ENCODE assay signal across 32 cellular contexts in the genomic region with DNA sequence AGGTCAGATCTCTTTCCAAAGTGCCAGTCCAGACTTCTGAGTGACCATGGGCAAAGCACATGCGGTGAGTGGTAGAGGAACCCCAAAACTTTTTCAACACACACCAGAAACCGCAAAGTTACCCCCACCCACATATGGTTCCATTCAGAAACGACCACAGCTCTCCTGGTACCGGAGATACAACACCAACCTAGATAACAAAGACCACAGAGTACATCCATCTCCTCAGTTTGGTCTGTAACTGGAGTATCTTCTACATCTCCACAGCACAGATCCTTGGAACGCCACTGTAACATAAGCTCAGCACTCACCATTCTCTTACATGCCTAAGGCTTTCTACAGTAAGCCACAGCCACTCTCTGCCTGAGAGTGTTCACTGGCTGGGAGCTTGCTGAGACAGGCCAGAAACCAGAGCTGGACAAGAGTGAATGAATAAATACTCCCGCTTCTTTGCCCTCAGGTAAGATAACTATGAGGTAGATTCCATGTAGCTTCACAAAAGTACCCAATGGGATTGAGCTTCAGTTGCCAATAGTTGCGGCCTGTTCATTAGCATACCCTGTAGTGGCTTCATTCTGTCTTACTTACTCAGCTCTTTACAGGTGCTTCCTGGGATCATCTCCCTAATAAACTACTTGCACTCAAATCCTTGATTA.
DNase-seq lines count a peak whose midpoint lies in the region; ATAC-seq, FAIRE-seq and TF ChIP-seq lines count a peak whose summit lies in the region.
"Had no signal": no experiment of that assay in that cellular context is flagged by ENCODE, and none has a peak within 500 bp of the region (broad histone marks: within the 10 kb centered on the region; RNA-seq: fewer than 3 reads in every experiment).

No MANE protein-coding gene starts in this region.

- H3K27me3 Mint-ChIP-seq in WTC11 (ENCODE audit: low read depth): no peaks in the 10 kb centered on the region
- no peaks in the 10 kb centered on the region for H3K27me3 Mint-ChIP-seq in activated naive CD8-positive, alpha-beta T cell treated with anti-CD3 and anti-CD28 coated beads for 36 hours
- H3K27me3 Mint-ChIP-seq: activated CD4-positive, alpha-beta memory T cell treated with anti-CD3 and anti-CD28 coated beads for 36 hours; CD4-positive, alpha-beta memory T cell had no signal

- H3K27ac ChIP-seq in HepG2 (ENCODE audit: extremely low read length, insufficient read depth, low read length) (no peak overlapping the region), right lobe of liver (no peak overlapping the region), foreskin keratinocyte (no peak overlapping the region)
- H3K27ac ChIP-seq: body of pancreas, gastrocnemius medialis, ovary, SJCRH30, upper lobe of left lung had no signal

- H3K79me2 ChIP-seq in HepG2 (ENCODE audit: insufficient read depth, low read length): no peaks in the 10 kb centered on the region

- TF ChIP-seq CTCF in HepG2 (CRISPR knock-in tag; IDR thresholded peaks at IDR 0.05) (no peak), right lobe of liver (IDR thresholded peaks at IDR 0.05) (no peak), WTC11 (IDR thresholded peaks at IDR 0.05) (no peak), foreskin keratinocyte (conservative IDR thresholded peaks at IDR 0.05) (no peak)

- no TSS peak for BruUV-seq in HepG2 (replicated peaks; lab: Mats Ljungman, UMichigan)

- H3K9me3 Mint-ChIP-seq in WTC11: no peaks in the 10 kb centered on the region
- H3K9me3 Mint-ChIP-seq in activated naive CD8-positive, alpha-beta T cell treated with anti-CD3 and anti-CD28 coated beads for 36 hours: peaks cover 2% of the 10 kb centered on the region
- H3K9me3 Mint-ChIP-seq: H9 had no signal

- no peaks in the 10 kb centered on the region for H3K36me3 Mint-ChIP-seq in WTC11
- peaks cover 6% of the 10 kb centered on the region for H3K36me3 Mint-ChIP-seq in activated naive CD8-positive, alpha-beta T cell treated with anti-CD3 and anti-CD28 coated beads for 36 hours

- no peak overlapping the region for H3K4me3 Mint-ChIP-seq in WTC11
- no peak overlapping the region for H3K4me3 Mint-ChIP-seq in activated naive CD8-positive, alpha-beta T cell treated with anti-CD3 and anti-CD28 coated beads for 36 hours
- H3K4me3 Mint-ChIP-seq: activated CD4-positive, alpha-beta memory T cell treated with anti-CD3 and anti-CD28 coated beads for 36 hours; activated T-cell treated with anti-CD3 and anti-CD28 coated beads, Interleukin-2, amount 50 U/mL, for 72 hours; CD4-positive, alpha-beta memory T cell; H9; nephron progenitor cell had no signal

- no peak overlapping the region for H2AFZ ChIP-seq in HepG2 (ENCODE audit: low read length)

- in situ Hi-C loops in HepG2 (cut with HindIII; ENCODE audit: extremely low pct_ligation_motif_present, low pct_unique_long_range_greater_than_20kb): no loop called here

- H3K4me1 ChIP-seq in HepG2 (ENCODE audit: insufficient read depth, low read length) (peaks cover 11% of the 10 kb centered on the region), right lobe of liver (no peaks in the 10 kb centered on the region), foreskin keratinocyte (peaks cover 31% of the 10 kb centered on the region)
- H3K4me1 ChIP-seq: body of pancreas, gastrocnemius medialis, SJCRH30, upper lobe of left lung had no signal

- H3K36me3 ChIP-seq in HepG2 (replicated peaks in 1 of 2; ENCODE audit: control insufficient read depth in 1 of 2, insufficient read depth in 2 of 2, low read length in 2 of 2) (no peaks in the 10 kb centered on the region), right lobe of liver (no peaks in the 10 kb centered on the region)
- H3K36me3 ChIP-seq: gastrocnemius medialis, ovary, SJCRH30, upper lobe of left lung had no signal

- TF ChIP-seq RAD21 in HepG2 (CRISPR knock-in tag; IDR thresholded peaks at IDR 0.05): no peak

- peak overlapping the region; percentile 19; the same call in 1 of the 2 replicates for H3K27ac Mint-ChIP-seq in WTC11
- no peak overlapping the region for H3K27ac Mint-ChIP-seq in activated naive CD8-positive, alpha-beta T cell treated with anti-CD3 and anti-CD28 coated beads for 36 hours
- H3K27ac Mint-ChIP-seq: activated CD4-positive, alpha-beta memory T cell treated with anti-CD3 and anti-CD28 coated beads for 36 hours; activated T-cell treated with anti-CD3 and anti-CD28 coated beads, Interleukin-2, amount 50 U/mL, for 72 hours; CD4-positive, alpha-beta memory T cell; nephron progenitor cell had no signal

- TF ChIP-seq EP300 in HepG2 (IDR thresholded peaks at IDR 0.05; ENCODE audit: low read depth in 2 of 2, low read length in 2 of 2): no peak
- TF ChIP-seq EP300 in HepG2 (CRISPR knock-in tag; IDR thresholded peaks at IDR 0.05; ENCODE audit: borderline replicate concordance): no peak

- no peaks in the 10 kb centered on the region for H3K27me3 ChIP-seq in HepG2 (ENCODE audit: control insufficient read depth in 1 of 2, insufficient read depth in 2 of 2, low read length in 2 of 2)
- no peaks in the 10 kb centered on the region for H3K27me3 ChIP-seq in right lobe of liver
- H3K27me3 ChIP-seq in foreskin keratinocyte: no peaks in the 10 kb centered on the region
- H3K27me3 ChIP-seq: body of pancreas, gastrocnemius medialis, ovary, SJCRH30, upper lobe of left lung had no signal

- no peak overlapping the region for H3K4me3 ChIP-seq in HepG2 (replicated peaks in 1 of 3; ENCODE audit: insufficient read depth in 1 of 3, low read depth in 2 of 3, low read length in 3 of 3)
- no peak overlapping the region for H3K4me3 ChIP-seq in right lobe of liver
- H3K4me3 ChIP-seq: body of pancreas, gastrocnemius medialis, GM12878, ovary, SJCRH30, upper lobe of left lung had no signal

- no peaks in the 10 kb centered on the region for H3K9me3 ChIP-seq in HepG2 (ENCODE audit: low read length)
- H3K9me3 ChIP-seq in right lobe of liver: no peaks in the 10 kb centered on the region
- H3K9me3 ChIP-seq: body of pancreas, gastrocnemius medialis, ovary, SJCRH30, upper lobe of left lung had no signal

- H3K4me2 ChIP-seq in HepG2 (ENCODE audit: low read depth, low read length): no peak overlapping the region

- 98% methylated on average over 7 of the region's 7 CpGs for WGBS in HepG2 (ENCODE audit: low lambda C conversion rate)
- 90% methylated on average over 6 of the region's 7 CpGs for WGBS in right lobe of liver (ENCODE audit: insufficient coverage, low coverage, low lambda C conversion rate, missing lambda C conversion rate)

- no peak overlapping the region for H3K9ac ChIP-seq in HepG2 (ENCODE audit: insufficient read depth, low read depth, low read length)

- ATAC-seq in HepG2 (no peak), right lobe of liver (no peak), WTC11 (peak; percentile 54), foreskin keratinocyte (peak; percentile 94), HG03280 (IDR thresholded peaks at IDR 0.05; ENCODE audit: unreplicated experiment) (no peak)
- ATAC-seq: activated CD4-positive, CD25-positive, alpha-beta regulatory T cell treated with anti-CD3 and anti-CD28 coated beads, Interleukin-2, amount 50 U/mL, for 24 hours; activated T-cell treated with anti-CD3 and anti-CD28 coated beads, Interleukin-2, amount 50 U/mL, for 72 hours; body of pancreas; gastrocnemius medialis; GM12878; left cardiac atrium had no signal

- CTCF ChIA-PET in HepG2 (lab: Yijun Ruan, JAX; ENCODE audit: low intra/inter-chr PET ratio, low total read pairs) (no interaction called here), WTC11 (lab: Charles Lee) (no interaction called here)

- intact Hi-C loops in HepG2 (cut with micrococcal nuclease; ENCODE audit: unreplicated experiment): no loop called here
- intact Hi-C loops in right lobe of liver (cut with DNase I): no loop called here

- FAIRE-seq in HepG2 (lab: Jason Lieb, UNC): peak; percentile 4

- DNase-seq in HepG2 (ENCODE audit: low spot score) (no peak), right lobe of liver (no peak), WTC11 (ENCODE audit: low spot score) (no peak), foreskin keratinocyte (peak; percentile 99 to 100), activated gamma-delta T cell treated with Interleukin-2 at 50 U/mL for 16 hours (no peak)
- DNase-seq in effector CD8-positive, alpha-beta T cell (lab: John Stamatoyannopoulos, UW): no peak
- DNase-seq in activated naive CD8-positive, alpha-beta T cell treated with anti-CD3 and anti-CD28 coated beads for 36 hours: no peak
- DNase-seq: activated CD4-positive, alpha-beta memory T cell treated with anti-CD3 and anti-CD28 coated beads for 36 hours; activated naive CD4-positive, alpha-beta T cell treated with Interleukin-2 at 50 U/mL for 16 hours; activated T-cell treated with anti-CD3 and anti-CD28 coated beads, Interleukin-2, amount 50 U/mL, for 72 hours; AML-193; body of pancreas; CD4-positive, alpha-beta memory T cell; cerebellar nuclear complex; dermis blood vessel endothelial cell; gastrocnemius medialis; H9; left cardiac atrium; MV-4-11; NCI-H1436 treated with DMSO at 0.1 percent for 48 hours; NCI-H2107; NCI-H446 treated with DMSO at 0.1 percent for 48 hours; NCI-H774; nephron progenitor cell; ovary; SJCRH30; stimulated activated naive CD4-positive, alpha-beta T cell; SW 1271; upper lobe of left lung had no signal

- peaks cover 36% of the 10 kb centered on the region for H3K4me1 Mint-ChIP-seq in WTC11
- peaks cover 6% of the 10 kb centered on the region for H3K4me1 Mint-ChIP-seq in activated naive CD8-positive, alpha-beta T cell treated with anti-CD3 and anti-CD28 coated beads for 36 hours

- TF ChIP-seq POLR2A in HepG2 (IDR thresholded peaks at IDR 0.05; ENCODE audit: insufficient read depth in 1 of 2, low read depth in 2 of 2, low read length in 2 of 2) (no peak), right lobe of liver (IDR thresholded peaks at IDR 0.05) (no peak)

- H4K20me1 ChIP-seq in HepG2 (ENCODE audit: insufficient read depth, low read length): no peaks in the 10 kb centered on the region

- POLR2A ChIA-PET in HepG2 (lab: Yijun Ruan, JAX): no interaction called here
- POLR2A ChIA-PET in WTC11 (lab: Charles Lee): no interaction called here

TF ChIP-seq in HepG2, 621 proteins besides CTCF, POLR2A, EP300 and RAD21 (continues in another document):
- no peak for TF ChIP-seq MXD4 (CRISPR knock-in tag; IDR thresholded peaks at IDR 0.05)
- no peak for TF ChIP-seq HMGA1 (CRISPR knock-in tag; conservative IDR thresholded peaks at IDR 0.05)
- TF ChIP-seq GATAD2A (CRISPR knock-in tag; IDR thresholded peaks at IDR 0.05): no peak
- no peak for TF ChIP-seq SMARCE1 (IDR thresholded peaks at IDR 0.05; ENCODE audit: borderline replicate concordance)
- TF ChIP-seq ZNF253 (CRISPR knock-in tag; IDR thresholded peaks at IDR 0.05; ENCODE audit: borderline replicate concordance): no peak

TF ChIP-seq in WTC11, 78 proteins besides CTCF, POLR2A, EP300 and RAD21 (continues in another document):
- TF ChIP-seq FOXJ3 (CRISPR knock-in tag; IDR thresholded peaks at IDR 0.05; ENCODE audit: borderline replicate concordance) (no peak), ZNF263 (CRISPR knock-in tag; IDR thresholded peaks at IDR 0.05; ENCODE audit: low read depth) (no peak), ZNF219 (CRISPR knock-in tag; IDR thresholded peaks at IDR 0.05; ENCODE audit: borderline replicate concordance) (no peak), NFYB (CRISPR knock-in tag; conservative IDR thresholded peaks at IDR 0.05; ENCODE audit: low read depth) (no peak), PRRX2 (CRISPR knock-in tag; IDR thresholded peaks at IDR 0.05) (no peak), ZNF121 (CRISPR knock-in tag; IDR thresholded peaks at IDR 0.05) (no peak), TP53 (CRISPR knock-in tag; IDR thresholded peaks at IDR 0.05) (no peak), ZNF671 (CRISPR knock-in tag; IDR thresholded peaks at IDR 0.05) (no peak)

Comparison
In these comparisons a context has a peak if more than half of its experiments do, and no peak if none do; other contexts are left out.
1. ATAC-seq: peak in WTC11 (single experiment) and foreskin keratinocyte (single experiment); none in HepG2 (single experiment), right lobe of liver (0 of 4) and HG03280 (single experiment).
2. DNase-seq: peak in foreskin keratinocyte (2 of 2); none in HepG2 (single experiment), right lobe of liver (0 of 3), WTC11 (single experiment), effector CD8-positive, alpha-beta T cell (single experiment), activated naive CD8-positive, alpha-beta T cell treated with anti-CD3 and anti-CD28 coated beads for 36 hours (single experiment) and activated gamma-delta T cell treated with Interleukin-2 at 50 U/mL for 16 hours (single experiment).